10 cellular contexts compared by ENCODE assay signal in genomic region chr20:1467082-1467354, GRCh38. TPM values are rescaled to one million over a fixed set of nuclear protein-coding genes. Genes with fewer than 3 reads are reported as not detected.
DNase-seq lines count a peak whose midpoint lies in the region; ATAC-seq and TF ChIP-seq lines count a peak whose summit lies in the region.
"Had no signal": no experiment of that assay in that cellular context is flagged by ENCODE, and none has a peak within 500 bp of the region (broad histone marks: within the 10 kb centered on the region; RNA-seq: fewer than 3 reads in every experiment).

No MANE protein-coding gene starts in this region.

- H3K36me3 Mint-ChIP-seq in Caco-2 (ENCODE audit: insufficient read depth, unreplicated experiment) (peaks cover 12% of the 10 kb centered on the region), endodermal cell (ENCODE audit: low read depth) (peaks cover 20% of the 10 kb centered on the region)

- H3K9ac ChIP-seq in OCI-LY1 (ENCODE audit: low read length), result no peak overlapping the region
- H3K9ac ChIP-seq in endodermal cell (ENCODE audit: extremely low read depth, low read length, poor library complexity, severe bottlenecking), result peak overlapping the region; percentile 38
- H3K9ac ChIP-seq in parathyroid adenoma, result no peak overlapping the region

- H3K4me1 ChIP-seq in Caco-2, result peaks cover 13% of the 10 kb centered on the region
- peaks cover 43% of the 10 kb centered on the region for H3K4me1 ChIP-seq in OCI-LY1 (ENCODE audit: insufficient read depth, low read length, severe bottlenecking)
- peaks cover 3% of the 10 kb centered on the region for H3K4me1 ChIP-seq in endodermal cell (ENCODE audit: control insufficient read depth, insufficient read depth, low read length)
- H3K4me1 ChIP-seq in parathyroid adenoma, result peaks cover 17% of the 10 kb centered on the region

- 13 to 16% methylated on average over 4 to 7 of the region's 7 CpGs for WGBS in endodermal cell (ENCODE audit: insufficient coverage in 1 of 2, insufficient read length in 1 of 2), 2 experiments

- no peak overlapping the region for H3K27ac ChIP-seq in OCI-LY1 (ENCODE audit: low read depth, low read length, poor library complexity, severe bottlenecking)
- no peak overlapping the region for H3K27ac ChIP-seq in endodermal cell (ENCODE audit: low read depth, low read length)
- H3K27ac ChIP-seq in parathyroid adenoma, result peak overlapping the region; percentile 22

- H3K9me3 ChIP-seq in Caco-2 (no peaks in the 10 kb centered on the region), OCI-LY1 (ENCODE audit: low read length) (no peaks in the 10 kb centered on the region), endodermal cell (ENCODE audit: control insufficient read depth, low read length) (no peaks in the 10 kb centered on the region), parathyroid adenoma (ENCODE audit: control insufficient read depth, low read length) (no peaks in the 10 kb centered on the region)

- BruUV-seq in Caco-2 (replicated peaks; lab: Mats Ljungman, UMichigan), result no TSS peak

- H3K27ac Mint-ChIP-seq in Caco-2 (ENCODE audit: unreplicated experiment) (peak overlapping the region; percentile 64), endodermal cell (no peak overlapping the region)

- CTCF ChIA-PET in Caco-2 (lab: Charles Lee), result interaction anchor here (0.6 to 1.7 kb wide), 6 partner anchors 8 to 74 kb away, joined by 3 to 12 read pairs (median 4); partner anchors contain the start of gene FKBP1A

- TF ChIP-seq CTCF in Caco-2 (IDR thresholded peaks at IDR 0.05; ENCODE audit: insufficient read depth in 1 of 2, low read depth in 1 of 2, low read length in 1 of 2, severe bottlenecking in 1 of 2, unreplicated experiment in 1 of 2) (no peak), OCI-LY1 (IDR thresholded peaks at IDR 0.05; ENCODE audit: low read length) (no peak), endodermal cell (conservative IDR thresholded peaks at IDR 0.05) (no peak), parathyroid adenoma (IDR thresholded peaks at IDR 0.05) (no peak)

- H3K4me1 Mint-ChIP-seq in Caco-2 (ENCODE audit: low read depth, unreplicated experiment) (peaks cover 34% of the 10 kb centered on the region), endodermal cell (peaks cover 22% of the 10 kb centered on the region)

- H3K27me3 Mint-ChIP-seq in Caco-2 (ENCODE audit: insufficient read depth, unreplicated experiment), result no peaks in the 10 kb centered on the region
- peaks cover 7% of the 10 kb centered on the region for H3K27me3 Mint-ChIP-seq in endodermal cell (ENCODE audit: insufficient read depth)

- intact Hi-C loops in Caco-2 (cut with micrococcal nuclease; ENCODE audit: unreplicated experiment), result no loop called here

- H3K4me3 Mint-ChIP-seq in Caco-2 (ENCODE audit: unreplicated experiment) (peak overlapping the region; percentile 74), endodermal cell (peak overlapping the region; percentile 75)

- POLR2A ChIA-PET in Caco-2 (lab: Charles Lee), result interaction anchor here (0.6 kb wide), 1 partner anchor 75 kb away, joined by 4 read pairs; no protein-coding TSS in a partner anchor

- no peaks in the 10 kb centered on the region for H3F3A ChIP-seq in OCI-LY1 (ENCODE audit: insufficient read depth, low read length)

- ATAC-seq in GM19324 (IDR thresholded peaks at IDR 0.05; ENCODE audit: low FRiP score, unreplicated experiment), result no peak

- H3K9me2 ChIP-seq in OCI-LY1 (ENCODE audit: low read depth, low read length), result no peaks in the 10 kb centered on the region

- H3K79me2 ChIP-seq in OCI-LY1 (ENCODE audit: insufficient read depth, low read length) (peaks cover 21% of the 10 kb centered on the region), parathyroid adenoma (peaks cover 40% of the 10 kb centered on the region)

- H3K9me3 Mint-ChIP-seq in Caco-2 (ENCODE audit: unreplicated experiment), result no peaks in the 10 kb centered on the region
- no peaks in the 10 kb centered on the region for H3K9me3 Mint-ChIP-seq in endodermal cell

- H3K4me3 ChIP-seq in Caco-2 (ENCODE audit: low read depth, low read length) (peak overlapping the region; percentile 21; the same call in 1 of the 2 replicates), OCI-LY1 (ENCODE audit: low read depth, low read length, poor library complexity, severe bottlenecking) (peak overlapping the region; percentile 96), endodermal cell (ENCODE audit: low read length) (no peak overlapping the region), parathyroid adenoma (ENCODE audit: low read depth, low read length) (peak overlapping the region; percentile 17)

- DNase-seq in Caco-2 (no peak), endodermal cell (no peak), ureter (ENCODE audit: low spot score) (no peak)
- no peak for DNase-seq in stimulated activated CD4-positive, alpha-beta T cell treated with anti-CD3 and anti-CD28 coated beads, Interleukin-12 subunit alpha, Interleukin-12 subunit beta, amount 100 ng/mL, for 4 hours
- DNase-seq in effector CD8-positive, alpha-beta T cell (lab: John Stamatoyannopoulos, UW), result no peak

- H4K20me1 ChIP-seq in OCI-LY1 (ENCODE audit: insufficient read depth, low read length), result no peaks in the 10 kb centered on the region

- no peaks in the 10 kb centered on the region for H3K27me3 ChIP-seq in Caco-2 (replicated peaks; ENCODE audit: control insufficient read depth, insufficient read depth, low read length)
- 0 out of 2 replicates have a peak, but pooled peaks cover 3% of the 10 kb centered on the region for H3K27me3 ChIP-seq in OCI-LY1 (ENCODE audit: insufficient read depth, low read length)
- no peaks in the 10 kb centered on the region for H3K27me3 ChIP-seq in endodermal cell (ENCODE audit: control insufficient read depth, insufficient read depth, low read length, poor library complexity, severe bottlenecking)
- no peaks in the 10 kb centered on the region for H3K27me3 ChIP-seq in parathyroid adenoma (ENCODE audit: control insufficient read depth, insufficient read depth, low read length)
- H3K27me3 ChIP-seq: brain microvascular endothelial cell had no signal

- H3K4me2 ChIP-seq in OCI-LY1 (ENCODE audit: low read length) (peak overlapping the region; percentile 51; the same call in 1 of the 2 replicates), parathyroid adenoma (ENCODE audit: low read length) (peak overlapping the region; percentile 31)

- H2AFZ ChIP-seq in OCI-LY1 (ENCODE audit: low read length) (no peak overlapping the region), parathyroid adenoma (peak overlapping the region; percentile 67)

- peaks cover 2% of the 10 kb centered on the region; the same call in 1 of the 2 replicates for H3K36me3 ChIP-seq in Caco-2 (ENCODE audit: control insufficient read depth, insufficient read depth, low read length)
- peaks cover 24% of the 10 kb centered on the region; the same call in 1 of the 2 replicates for H3K36me3 ChIP-seq in OCI-LY1 (ENCODE audit: insufficient read depth, low read length)
- H3K36me3 ChIP-seq in endodermal cell (ENCODE audit: control insufficient read depth, insufficient read depth, low read length), result peaks cover 30% of the 10 kb centered on the region
- H3K36me3 ChIP-seq in parathyroid adenoma (ENCODE audit: control insufficient read depth, insufficient read depth, low read length), result no peaks in the 10 kb centered on the region
- H3K36me3 ChIP-seq: brain microvascular endothelial cell had no signal

RNA-seq across cellular contexts. Expression of gene NSFL1C, which starts 0.4 kb away (rescaled TPM):
- total RNA-seq in Caco-2 (2022) (104 and 119 TPM in 2 replicates), endodermal cell (100 to 1,000 TPM in 1 of 2 donors, 10 to 100 TPM in 1; 90.9 to 117 TPM), ureter (83.9 TPM)
- 65.2 TPM for polyA plus RNA-seq in endodermal cell (2013, experiment 1 of 2)
- 61.3 TPM for polyA plus RNA-seq in endodermal cell (2013, experiment 2 of 2)

RNA-seq across cellular contexts. Expression of gene SIRPB2, which starts 24.2 kb away (rescaled TPM):
- total RNA-seq in Caco-2 (2022) (not detected in 2 replicates), endodermal cell (not detected), ureter (3.6 TPM)
- polyA plus RNA-seq in endodermal cell (2013, experiment 1 of 2), result not detected
- polyA plus RNA-seq in endodermal cell (2013, experiment 2 of 2), result not detected
- total RNA-seq: renal cortical epithelial cell had no signal
